ENCODE assay signal across 9 cellular contexts in the genomic region with DNA sequence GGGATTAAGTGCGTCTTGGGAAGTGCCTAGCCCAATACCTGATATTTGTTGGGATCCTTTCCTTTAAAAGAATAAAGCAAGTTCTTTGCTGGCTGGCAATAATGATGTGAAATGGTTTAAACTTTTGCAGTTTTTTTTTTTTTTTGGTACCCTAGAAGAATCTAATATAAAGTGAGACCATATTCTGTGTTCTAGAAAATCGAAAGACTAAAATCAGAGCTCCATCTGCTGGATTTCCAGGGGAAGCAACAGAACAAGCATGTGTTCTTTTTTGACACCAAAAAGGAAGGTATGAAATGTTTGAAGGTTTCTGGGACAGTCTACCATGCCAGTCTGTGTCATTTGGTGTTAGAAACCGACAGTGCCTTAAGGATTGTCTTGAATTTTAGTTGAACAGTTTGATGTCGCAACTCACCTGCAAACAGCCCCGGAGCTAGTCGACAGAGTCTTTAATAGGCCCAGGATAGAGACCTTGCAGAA. TPM values are rescaled to one million over a fixed set of nuclear protein-coding genes. Genes with fewer than 3 reads are reported as not detected.
A peak's percentile ranks its signal among the peaks of the same experiment; 100 is the strongest.
DNase-seq lines count a peak whose midpoint lies in the region; ATAC-seq and TF ChIP-seq lines count a peak whose summit lies in the region.
"Had no signal": no experiment of that assay in that cellular context is flagged by ENCODE, and none has a peak within 500 bp of the region (broad histone marks: within the 10 kb centered on the region; RNA-seq: fewer than 3 reads in every experiment).

No MANE protein-coding gene starts in this region.

- no peak overlapping the region for H3K4me2 ChIP-seq in neural progenitor cell

- no peak overlapping the region for H3K9ac ChIP-seq in neural progenitor cell

- no peak for DNase-seq in GM10248 (ENCODE audit: extremely low spot score)
- DNase-seq in NAMALWA (ENCODE audit: low spot score), result peak; percentile 67
- peak; percentile 60 to 65 for DNase-seq in cardiac fibroblast (ENCODE audit: low read depth in 2 of 2)
- no peak for DNase-seq in neural progenitor cell (ENCODE audit: low spot score)
- DNase-seq in substantia nigra (lab: John Stamatoyannopoulos, UW), result no peak
- no peak for DNase-seq in COLO668 (lab: John Stamatoyannopoulos, UW; ENCODE audit: unreplicated experiment)
- no peak for DNase-seq in activated CD4-positive, alpha-beta T cell treated with anti-CD3 and anti-CD28 coated beads, Interleukin-2, amount 50 U/mL, for 4 hours

- no peak overlapping the region for H3K27ac Mint-ChIP-seq in neural progenitor cell

- CTCF ChIA-PET in GM10248 (lab: Yijun Ruan, JAX), result interaction anchor here (1.0 to 6.9 kb wide), 14 partner anchors 8 to 816 kb away, joined by 3 to 58 read pairs (median 4); partner anchors contain the start of genes MTF1, POU3F1 and SF3A3

- peaks cover 59% of the 10 kb centered on the region for H3K79me2 ChIP-seq in neural progenitor cell (ENCODE audit: low read depth)

- peaks cover under 1% of the 10 kb centered on the region for H3K4me1 ChIP-seq in neural progenitor cell

- H4K20me1 ChIP-seq in neural progenitor cell (ENCODE audit: low read depth), result peaks cover 9% of the 10 kb centered on the region

- peaks cover 10% of the 10 kb centered on the region for H3K36me3 ChIP-seq in neural progenitor cell

- H3K4me3 ChIP-seq in cardiac fibroblast (replicated peaks in 1 of 2; ENCODE audit: low read depth in 2 of 2, low read length in 2 of 2), result no peak overlapping the region
- H3K4me3 ChIP-seq in neural progenitor cell, result no peak overlapping the region
- H3K4me3 ChIP-seq: SK-N-MC had no signal

- POLR2A ChIA-PET in GM10248 (lab: Yijun Ruan, JAX), result no interaction called here

- H3K27ac ChIP-seq in neural progenitor cell (no peak overlapping the region), substantia nigra (ENCODE audit: low read depth, low read length, poor library complexity, severe bottlenecking) (no peak overlapping the region)
- H3K27ac ChIP-seq: SK-N-MC had no signal

- H2AFZ ChIP-seq in neural progenitor cell (replicated peaks), result no peak overlapping the region

- peaks cover 2% of the 10 kb centered on the region for H3K4me1 Mint-ChIP-seq in neural progenitor cell

- no peaks in the 10 kb centered on the region for H3K9me3 ChIP-seq in neural progenitor cell (ENCODE audit: low read depth)

- H3K27me3 ChIP-seq in neural progenitor cell, result no peaks in the 10 kb centered on the region

- H3K9me3 Mint-ChIP-seq in neural progenitor cell, result no peaks in the 10 kb centered on the region

- peak; percentile 63 for TF ChIP-seq CTCF in GM10248 (IDR thresholded peaks at IDR 0.05; ENCODE audit: control extremely low read depth, extremely low read depth, low read depth, missing control alignments)
- TF ChIP-seq CTCF in cardiac fibroblast (IDR thresholded peaks at IDR 0.05; ENCODE audit: low read depth, low read length), result peak; percentile 61
- TF ChIP-seq CTCF in neural progenitor cell (IDR thresholded peaks at IDR 0.05), result peak; percentile 63

- H3K4me3 Mint-ChIP-seq in neural progenitor cell, result no peak overlapping the region

- H3F3A ChIP-seq in neural progenitor cell (ENCODE audit: low read depth), result peaks cover 18% of the 10 kb centered on the region

- H3K27me3 Mint-ChIP-seq in neural progenitor cell (ENCODE audit: insufficient read depth, low read depth), result peaks cover 7% of the 10 kb centered on the region

- H3K36me3 Mint-ChIP-seq in neural progenitor cell, result peaks cover 19% of the 10 kb centered on the region

- ATAC-seq in GM19395 (IDR thresholded peaks at IDR 0.05; ENCODE audit: unreplicated experiment), result no peak

RNA-seq across cellular contexts. Expression of gene UTP11, which starts 6.4 kb away (rescaled TPM):
- 52.4 and 86.0 TPM in 2 replicates for total RNA-seq in neural progenitor cell (ENCODE audit: low replicate concordance)

RNA-seq across cellular contexts. Expression of gene FHL3, which starts 13.6 kb away (rescaled TPM):
- total RNA-seq in neural progenitor cell (ENCODE audit: low replicate concordance), result 8.1 and 21.5 TPM in 2 replicates

RNA-seq across cellular contexts. Expression of gene POU3F1, which starts 27.7 kb away (rescaled TPM):
- total RNA-seq in neural progenitor cell (ENCODE audit: low replicate concordance), result 16.5 and 44.6 TPM in 2 replicates

RNA-seq across cellular contexts. Expression of gene SF3A3, which starts 29.1 kb away (rescaled TPM):
- total RNA-seq in neural progenitor cell (ENCODE audit: low replicate concordance), result 120 and 172 TPM in 2 replicates

Comparison
In these comparisons a context has a peak if more than half of its experiments do, and no peak if none do; other contexts are left out.
1. DNase-seq: peak in NAMALWA (single experiment) and cardiac fibroblast (2 of 2); none in GM10248 (single experiment), neural progenitor cell (single experiment), substantia nigra (0 of 49), COLO668 (single experiment) and activated CD4-positive, alpha-beta T cell treated with anti-CD3 and anti-CD28 coated beads, Interleukin-2, amount 50 U/mL, for 4 hours (0 of 2).
2. Peak in every context shown above with its lines, with median percentiles within 50 percentile points of each other: CTCF ChIP-seq.